15 cellular contexts compared by ENCODE assay signal in genomic region chr3:185021326-185021725, GRCh38.
"Had no signal": no experiment of that assay in that cellular context is flagged by ENCODE, and none has a peak within 500 bp of the region (broad histone marks: within the 10 kb centered on the region; RNA-seq: fewer than 3 reads in every experiment).

No MANE protein-coding gene starts in this region.

- H3K27ac ChIP-seq: cardiac muscle cell, dorsolateral prefrontal cortex, neutrophil, parathyroid adenoma had no signal

- H3K4me1 ChIP-seq: parathyroid adenoma had no signal

- FAIRE-seq: frontal cortex, keratinocyte had no signal

- H3K9me3 ChIP-seq: neutrophil had no signal

- H3K9ac ChIP-seq: parathyroid adenoma had no signal

- DNase-seq: activated CD8-positive, alpha-beta memory T cell treated with anti-CD3 and anti-CD28 coated beads for 24 hours; activated effector memory CD4-positive, alpha-beta T cell treated with anti-CD3 and anti-CD28 coated beads, Interleukin-2, amount 50 U/mL, for 16 hours; activated naive CD4-positive, alpha-beta T cell treated with anti-CD3 and anti-CD28 coated beads, Interleukin-2, amount 50 U/mL, for 16 hours; activated T-cell treated with anti-CD3 and anti-CD28 coated beads, Interleukin-2, amount 50 U/mL, for 72 hours; dorsolateral prefrontal cortex; stimulated activated CD8-positive, alpha-beta memory T cell treated with anti-CD3 and anti-CD28 coated beads, Interleukin-4, amount 100 ng/mL, for 48 hours; stimulated activated naive CD4-positive, alpha-beta T cell had no signal

- H3K4me3 ChIP-seq: cardiac muscle cell, dorsolateral prefrontal cortex, lung had no signal

- ATAC-seq: activated T-cell treated with anti-CD3 and anti-CD28 coated beads, Interleukin-2, amount 50 U/mL, for 72 hours; left lobe of liver; natural killer cell treated with Interleukin-12 subunit alpha and Interleukin-12 subunit beta and Interleukin-15 and Interleukin-18, amount 100 ng/mL, for 72 hours had no signal

- H2AFZ ChIP-seq: parathyroid adenoma had no signal

- H3K36me3 ChIP-seq: cardiac muscle cell had no signal

- H3K27me3 ChIP-seq: cardiac muscle cell, dorsolateral prefrontal cortex, neutrophil had no signal

- H3K79me2 ChIP-seq: parathyroid adenoma had no signal
